1 cellular context compared by ENCODE assay signal in genomic region chr16:74606521-74607309, GRCh38.
A peak's percentile ranks its signal among the peaks of the same experiment; 100 is the strongest.
TF ChIP-seq lines count a peak whose summit lies in the region.

TSS of gene GLG1 (minus strand) at chr16:74607114. CDS start at chr16:74607094, 20 bp downstream.

TF ChIP-seq in HepG2, 621 proteins besides CTCF, POLR2A, EP300 and RAD21 (continued from another document and continues in another):
- TF ChIP-seq ZNF646 (CRISPR knock-in tag; IDR thresholded peaks at IDR 0.05) = no peak
- peak; percentile 85 for TF ChIP-seq KLF6 (CRISPR knock-in tag; IDR thresholded peaks at IDR 0.05)
- peak; percentile 86 for TF ChIP-seq GATA4 (IDR thresholded peaks at IDR 0.05; ENCODE audit: borderline replicate concordance, low read depth)
- peak; percentile 71; the same call in 1 of the 2 replicates for TF ChIP-seq ZNF790 (CRISPR knock-in tag; IDR thresholded peaks at IDR 0.05; ENCODE audit: borderline replicate concordance)
- TF ChIP-seq ZNF512B (CRISPR knock-in tag; IDR thresholded peaks at IDR 0.05; ENCODE audit: borderline replicate concordance) = no peak
- TF ChIP-seq ZKSCAN8 (CRISPR knock-in tag; IDR thresholded peaks at IDR 0.05; ENCODE audit: borderline replicate concordance) = peak; percentile 55; the same call in 1 of the 2 replicates
- TF ChIP-seq ATF5 (CRISPR knock-in tag; IDR thresholded peaks at IDR 0.05; ENCODE audit: low read depth) = no peak
- TF ChIP-seq GABPB1 (CRISPR knock-in tag; IDR thresholded peaks at IDR 0.05) = peak; percentile 86
- peak; percentile 15; the same call in 1 of the 2 replicates for TF ChIP-seq ZNF75D (CRISPR knock-in tag; IDR thresholded peaks at IDR 0.05; ENCODE audit: borderline replicate concordance)
- peak; percentile 68; the same call in 1 of the 2 replicates for TF ChIP-seq DZIP1 (CRISPR knock-in tag; IDR thresholded peaks at IDR 0.05)
- TF ChIP-seq NR2F1 (CRISPR knock-in tag; IDR thresholded peaks at IDR 0.05) = no peak
- no peak for TF ChIP-seq ZNF512 (CRISPR knock-in tag; IDR thresholded peaks at IDR 0.05)
- TF ChIP-seq HNRNPK (IDR thresholded peaks at IDR 0.05; ENCODE audit: low read depth, low read length, poor library complexity, severe bottlenecking) = peak; percentile 80
- TF ChIP-seq ZNF350 (CRISPR knock-in tag; IDR thresholded peaks at IDR 0.05; ENCODE audit: borderline replicate concordance, low read depth) = peak; percentile 96
- TF ChIP-seq MYPOP (CRISPR knock-in tag; IDR thresholded peaks at IDR 0.05) = peak; percentile 70
- TF ChIP-seq ZNF510 (CRISPR knock-in tag; IDR thresholded peaks at IDR 0.05; ENCODE audit: low read depth) = no peak
- TF ChIP-seq ZNF660 (CRISPR knock-in tag; IDR thresholded peaks at IDR 0.05; ENCODE audit: borderline replicate concordance, low read depth) = no peak; the same call in 1 of the 2 replicates
- no peak for TF ChIP-seq PITX1 (CRISPR knock-in tag; IDR thresholded peaks at IDR 0.05)
- TF ChIP-seq ZNF615 (CRISPR knock-in tag; IDR thresholded peaks at IDR 0.05; ENCODE audit: borderline replicate concordance) = no peak
- TF ChIP-seq MTA3 (CRISPR knock-in tag; IDR thresholded peaks at IDR 0.05) = no peak
- TF ChIP-seq ZHX1 (CRISPR knock-in tag; IDR thresholded peaks at IDR 0.05; ENCODE audit: low read depth) = 0 out of 2 replicates have a peak, but pooled peaks have one; percentile 68
- 0 out of 2 replicates have a peak, but pooled peaks have one; percentile 43 for TF ChIP-seq ZNF34 (CRISPR knock-in tag; IDR thresholded peaks at IDR 0.05; ENCODE audit: borderline replicate concordance)
- peak; percentile 93 for TF ChIP-seq GMEB2 (CRISPR knock-in tag; IDR thresholded peaks at IDR 0.05; ENCODE audit: low read depth)
- peak; percentile 82; the same call in 1 of the 2 replicates for TF ChIP-seq GLI4 (CRISPR knock-in tag; IDR thresholded peaks at IDR 0.05; ENCODE audit: borderline replicate concordance)
- peak; percentile 76; the same call in 1 of the 2 replicates for TF ChIP-seq MXD4 (CRISPR knock-in tag; IDR thresholded peaks at IDR 0.05)
- peak; percentile 46; the same call in 1 of the 2 replicates for TF ChIP-seq ZNF33A (CRISPR knock-in tag; IDR thresholded peaks at IDR 0.05; ENCODE audit: borderline replicate concordance)
- TF ChIP-seq ZBTB38 (CRISPR knock-in tag; IDR thresholded peaks at IDR 0.05) = peak; percentile 89
- TF ChIP-seq PHF21A (CRISPR knock-in tag; IDR thresholded peaks at IDR 0.05) = peak; percentile 17; the same call in 1 of the 2 replicates
- no peak for TF ChIP-seq ZNF235 (CRISPR knock-in tag; IDR thresholded peaks at IDR 0.05; ENCODE audit: borderline replicate concordance)
- peak; percentile 74; the same call in 1 of the 2 replicates for TF ChIP-seq ZNF678 (CRISPR knock-in tag; IDR thresholded peaks at IDR 0.05)
- no peak for TF ChIP-seq MAFF (IDR thresholded peaks at IDR 0.05; ENCODE audit: low read depth, low read length)
- peak; percentile 53; the same call in 1 of the 2 replicates for TF ChIP-seq STAT5B (CRISPR knock-in tag; IDR thresholded peaks at IDR 0.05)
- no peak for TF ChIP-seq POLR2AphosphoS2 (IDR thresholded peaks at IDR 0.05; ENCODE audit: low read depth, low read length)
- peak; percentile 93; the same call in 1 of the 2 replicates for TF ChIP-seq MTA1 (CRISPR knock-in tag; IDR thresholded peaks at IDR 0.05; ENCODE audit: borderline replicate concordance)
